In genomic region chr5:23510434-23510833, GRCh38 we compare ENCODE assay signal across 11 cellular contexts. TPM values are rescaled to one million over a fixed set of nuclear protein-coding genes. Genes with fewer than 3 reads are reported as not detected.
"Had no signal": no experiment of that assay in that cellular context is flagged by ENCODE, and none has a peak within 500 bp of the region (broad histone marks: within the 10 kb centered on the region; RNA-seq: fewer than 3 reads in every experiment).

No MANE protein-coding gene starts in this region.

RNA-seq across cellular contexts. Expression of gene PRDM9, which starts 3.0 kb away (rescaled TPM):
- total RNA-seq: OCI-LY7, PC-9, Peyer's patch, Right ventricle myocardium inferior, Right ventricle myocardium superior, RPMI7951, SJCRH30, SJSA1, SK-MEL-5, T-cell had no signal
- polyA plus RNA-seq: SK-N-SH had no signal
